Comparison of ENCODE assay signal across 13 cellular contexts in genomic region chr10:110747609-110748464, GRCh38.
DNase-seq lines count a peak whose midpoint lies in the region; ATAC-seq, FAIRE-seq and TF ChIP-seq lines count a peak whose summit lies in the region.
"Had no signal": no experiment of that assay in that cellular context is flagged by ENCODE, and none has a peak within 500 bp of the region (broad histone marks: within the 10 kb centered on the region; RNA-seq: fewer than 3 reads in every experiment).

No MANE protein-coding gene starts in this region.

- H3K79me2 ChIP-seq in GM12878 (ENCODE audit: control insufficient read depth, insufficient read depth, low read length), result no peaks in the 10 kb centered on the region
- no peaks in the 10 kb centered on the region for H3K79me2 ChIP-seq in parathyroid adenoma

- TF ChIP-seq CTCF in HFFc6 (IDR thresholded peaks at IDR 0.05) (no peak), GM12878 (IDR thresholded peaks at IDR 0.05 in 2 of 3, conservative IDR thresholded peaks at IDR 0.05 in 1 of 3; ENCODE audit: control insufficient read depth in 2 of 3, extremely low read depth in 1 of 3, insufficient read depth in 1 of 3, low read depth in 3 of 3, low read length in 3 of 3) (no peak), parathyroid adenoma (IDR thresholded peaks at IDR 0.05) (no peak)

- H3K4me3 ChIP-seq in GM12878 (peak overlapping the region; percentile 32), parathyroid adenoma (ENCODE audit: low read depth, low read length) (peak overlapping the region; percentile 23)
- H3K4me3 ChIP-seq: PC-9 had no signal

- RAD21 ChIA-PET in GM12878 (lab: Charles Lee; ENCODE audit: unreplicated experiment), result interaction anchor here (0.6 to 3.9 kb wide), 26 partner anchors 11 to 171 kb away, joined by 3 to 54 read pairs (median 4); partner anchors contain the start of genes BBIP1, PDCD4 and SHOC2

- peaks cover 10% of the 10 kb centered on the region for H3K9me3 Mint-ChIP-seq in activated CD4-positive, alpha-beta T cell treated with anti-CD3 and anti-CD28 coated beads, Interleukin-2, amount 10 ng/mL, durations not matched to agents 7 days and 5 days
- peaks cover 3% of the 10 kb centered on the region; the same call in 1 of the 2 replicates for H3K9me3 Mint-ChIP-seq in HFFc6

- H3K27me3 ChIP-seq in GM12878 (replicated peaks in 1 of 2; ENCODE audit: control insufficient read depth in 2 of 2, insufficient read depth in 2 of 2, low read length in 1 of 2), result no peaks in the 10 kb centered on the region
- no peaks in the 10 kb centered on the region for H3K27me3 ChIP-seq in parathyroid adenoma (ENCODE audit: control insufficient read depth, insufficient read depth, low read length)

- no peaks in the 10 kb centered on the region for H3K36me3 ChIP-seq in GM12878 (ENCODE audit: control insufficient read depth in 2 of 2, insufficient read depth in 2 of 2, low read length in 1 of 2)
- H3K36me3 ChIP-seq in parathyroid adenoma (ENCODE audit: control insufficient read depth, insufficient read depth, low read length), result no peaks in the 10 kb centered on the region

- TF ChIP-seq POLR2A in GM12878 (IDR thresholded peaks at IDR 0.05; ENCODE audit: low read depth, low read length), result no peak

- no peak for FAIRE-seq in GM12878 (lab: Jason Lieb, UNC)
- FAIRE-seq: kidney had no signal

- SMC1A ChIA-PET in GM12878 (lab: Charles Lee; ENCODE audit: uncharacterized antibody, unreplicated experiment), result interaction anchor here (0.6 to 3.5 kb wide), 29 partner anchors 9 to 180 kb away, joined by 3 to 52 read pairs (median 5); partner anchors contain the start of gene BBIP1

- no peak for DNase-seq in activated CD4-positive, alpha-beta T cell treated with anti-CD3 and anti-CD28 coated beads, Interleukin-2, amount 10 ng/mL, durations not matched to agents 7 days and 5 days
- no peak for DNase-seq in activated CD4-positive, alpha-beta T cell treated with anti-CD3 and anti-CD28 coated beads, Interleukin-2, amount 50 U/mL, for 4 hours
- DNase-seq in HFFc6 (peak; percentile 11), GM12878 (ENCODE audit: low read depth, low spot score) (no peak), NCI-H510A treated with DMSO at 0.1 percent for 48 hours (lab: John Stamatoyannopoulos, UW) (no peak)
- DNase-seq: IMR-90, kidney, occipital lobe, PC-9, substantia nigra had no signal

- 0% methylated on average over 2 of the region's 2 CpGs for WGBS in GM12878 (ENCODE audit: insufficient coverage, insufficient replicate concordance, low lambda C conversion rate, missing lambda C conversion rate)

- H3K36me3 Mint-ChIP-seq in activated CD4-positive, alpha-beta T cell treated with anti-CD3 and anti-CD28 coated beads, Interleukin-2, amount 10 ng/mL, durations not matched to agents 7 days and 5 days (ENCODE audit: low read depth), result peaks cover 13% of the 10 kb centered on the region
- peaks cover 3% of the 10 kb centered on the region; the same call in 1 of the 2 replicates for H3K36me3 Mint-ChIP-seq in HFFc6 (ENCODE audit: low read depth)

- in situ Hi-C loops in GM12878 (cut with MboI), result loop anchor here (5.0 to 25.0 kb wide), 2 partner anchors 129 to 589 kb away; no protein-coding TSS in a partner anchor

- H3K27ac Mint-ChIP-seq in activated CD4-positive, alpha-beta T cell treated with anti-CD3 and anti-CD28 coated beads, Interleukin-2, amount 10 ng/mL, durations not matched to agents 7 days and 5 days, result peak overlapping the region; percentile 85
- no peak overlapping the region for H3K27ac Mint-ChIP-seq in HFFc6

- POLR2A ChIA-PET in activated CD4-positive, alpha-beta T cell treated with anti-CD3 and anti-CD28 coated beads, Interleukin-2, amount 10 ng/mL, durations not matched to agents 7 days and 5 days (lab: Charles Lee), result no interaction called here
- POLR2A ChIA-PET in GM12878 (lab: Charles Lee), result interaction anchor here (0.9 to 1.4 kb wide), 7 partner anchors 26 to 146 kb away, joined by 3 to 7 read pairs (median 3); no protein-coding TSS in a partner anchor

- H3K4me3 Mint-ChIP-seq in activated CD4-positive, alpha-beta T cell treated with anti-CD3 and anti-CD28 coated beads, Interleukin-2, amount 10 ng/mL, durations not matched to agents 7 days and 5 days, result no peak overlapping the region
- H3K4me3 Mint-ChIP-seq in HFFc6, result no peak overlapping the region

- H3K9ac ChIP-seq in GM12878 (ENCODE audit: control insufficient read depth, insufficient read depth, low read length) (peak overlapping the region; percentile 70), parathyroid adenoma (no peak overlapping the region)

- H3K9me3 ChIP-seq in GM12878 (replicated peaks; ENCODE audit: control insufficient read depth, insufficient read depth, low read length), result peaks cover 10% of the 10 kb centered on the region; the same call in 2 of the 3 replicates
- no peaks in the 10 kb centered on the region for H3K9me3 ChIP-seq in parathyroid adenoma (ENCODE audit: control insufficient read depth, low read length)

- BruUV-seq in GM12878 (replicated peaks; lab: Mats Ljungman, UMichigan), result no TSS peak

- CTCF ChIA-PET in activated CD4-positive, alpha-beta T cell treated with anti-CD3 and anti-CD28 coated beads, Interleukin-2, amount 10 ng/mL, durations not matched to agents 7 days and 5 days (lab: Charles Lee), result no interaction called here
- CTCF ChIA-PET in GM12878 (lab: Yijun Ruan, JAX), result interaction anchor here (0.5 to 3.1 kb wide), 13 partner anchors 24 to 608 kb away, joined by 3 to 19 read pairs (median 4); no protein-coding TSS in a partner anchor

- peak overlapping the region; percentile 96 for H3K4me2 ChIP-seq in GM12878 (ENCODE audit: control insufficient read depth, insufficient read depth)
- peak overlapping the region; percentile 33 for H3K4me2 ChIP-seq in parathyroid adenoma (ENCODE audit: low read length)
- H3K4me2 ChIP-seq: PC-9 had no signal

- H2AFZ ChIP-seq in GM12878 (ENCODE audit: control insufficient read depth, low read depth, low read length), result peak overlapping the region; percentile 81
- no peak overlapping the region for H2AFZ ChIP-seq in parathyroid adenoma
- H2AFZ ChIP-seq: PC-9 had no signal

- intact Hi-C loops in GM12878 (cut with micrococcal nuclease; ENCODE audit: unreplicated experiment), result loop anchor here (1.0 to 10.0 kb wide), 7 partner anchors 26 to 849 kb away; partner anchors contain the start of genes ADRA2A and PDCD4

- ATAC-seq in GM12878 (peak; percentile 76), GM19035 (IDR thresholded peaks at IDR 0.05; ENCODE audit: unreplicated experiment) (no peak), HG03025 (IDR thresholded peaks at IDR 0.05; ENCODE audit: low FRiP score, unreplicated experiment) (no peak)

- H3K27ac ChIP-seq in GM12878 (ENCODE audit: control insufficient read depth, insufficient read depth) (peak overlapping the region; percentile 94), parathyroid adenoma (no peak overlapping the region)
- H3K27ac ChIP-seq: PC-9 had no signal

- H3K27me3 Mint-ChIP-seq in activated CD4-positive, alpha-beta T cell treated with anti-CD3 and anti-CD28 coated beads, Interleukin-2, amount 10 ng/mL, durations not matched to agents 7 days and 5 days, result no peaks in the 10 kb centered on the region
- H3K27me3 Mint-ChIP-seq in HFFc6 (ENCODE audit: insufficient read depth), result peaks cover 24% of the 10 kb centered on the region

- H3K4me1 ChIP-seq in GM12878 (ENCODE audit: control insufficient read depth, insufficient read depth, low read length) (peaks cover 29% of the 10 kb centered on the region), parathyroid adenoma (peaks cover 3% of the 10 kb centered on the region)

- no peak for TF ChIP-seq RAD21 in GM12878 (IDR thresholded peaks at IDR 0.05; ENCODE audit: insufficient read depth, low read depth, low read length)

- TF ChIP-seq EP300 in GM12878 (IDR thresholded peaks at IDR 0.05; ENCODE audit: borderline replicate concordance in 1 of 2, control insufficient read depth in 1 of 2, low read depth in 2 of 2, low read length in 2 of 2), result no peak

- peaks cover 60% of the 10 kb centered on the region for H3K4me1 Mint-ChIP-seq in activated CD4-positive, alpha-beta T cell treated with anti-CD3 and anti-CD28 coated beads, Interleukin-2, amount 10 ng/mL, durations not matched to agents 7 days and 5 days
- H3K4me1 Mint-ChIP-seq in HFFc6 (ENCODE audit: low read depth), result 0 out of 2 replicates have a peak, but pooled peaks cover 7% of the 10 kb centered on the region

- no peaks in the 10 kb centered on the region for H4K20me1 ChIP-seq in GM12878 (ENCODE audit: control insufficient read depth, insufficient read depth)

TF ChIP-seq in GM12878, 131 proteins besides CTCF, POLR2A, EP300 and RAD21 (continues in another document):
- TF ChIP-seq IKZF2 (IDR thresholded peaks at IDR 0.05), result peak in 1 of 2 experiments; percentile 33; a peak in 2 of 4 replicates
- peak; percentile 48 for TF ChIP-seq ATF7 (IDR thresholded peaks at IDR 0.05; ENCODE audit: low read depth)
- 0 out of 2 replicates have a peak, but pooled peaks have one; percentile 9 for TF ChIP-seq ZNF384 (IDR thresholded peaks at IDR 0.05; ENCODE audit: borderline replicate concordance, low read depth, low read length)
- no peak for TF ChIP-seq EZH2 (IDR thresholded peaks at IDR 0.05; ENCODE audit: borderline replicate concordance, control insufficient read depth, low read depth, low read length)
- TF ChIP-seq CBX5 (IDR thresholded peaks at IDR 0.05; ENCODE audit: low read depth), result 0 out of 2 replicates have a peak, but pooled peaks have one; percentile 16
- no peak for TF ChIP-seq YBX1 (IDR thresholded peaks at IDR 0.05)
- TF ChIP-seq NRF1 (conservative IDR thresholded peaks at IDR 0.05; ENCODE audit: low read depth, low read length), result no peak
- no peak for TF ChIP-seq POLR2AphosphoS2 (IDR thresholded peaks at IDR 0.05; ENCODE audit: low read depth, low read length)
- TF ChIP-seq HDAC6 (IDR thresholded peaks at IDR 0.05; ENCODE audit: unreplicated experiment), result no peak
- TF ChIP-seq E2F8 (IDR thresholded peaks at IDR 0.05; ENCODE audit: low read depth, partially characterized antibody), result no peak
